2 cellular contexts compared by ENCODE assay signal in genomic region chrX:153549807-153550206, GRCh38.
TF ChIP-seq lines count a peak whose summit lies in the region.

No MANE protein-coding gene starts in this region.

TF ChIP-seq in GM23338, 12 proteins besides CTCF, POLR2A, EP300 and RAD21:
- TF ChIP-seq ZNF331 (CRISPR knock-in tag; IDR thresholded peaks at IDR 0.05; ENCODE audit: low read depth): no peak
- no peak for TF ChIP-seq ZNF114 (CRISPR knock-in tag; IDR thresholded peaks at IDR 0.05)
- TF ChIP-seq REST (IDR thresholded peaks at IDR 0.05; ENCODE audit: unreplicated experiment): no peak
- no peak for TF ChIP-seq ETS1 (IDR thresholded peaks at IDR 0.05)
- no peak for TF ChIP-seq CREB1 (CRISPR knock-in tag; IDR thresholded peaks at IDR 0.05; ENCODE audit: low read depth)
- TF ChIP-seq EZH2phosphoT487 (IDR thresholded peaks at IDR 0.05; ENCODE audit: unreplicated experiment): no peak
- no peak for TF ChIP-seq STAT1 (IDR thresholded peaks at IDR 0.05; ENCODE audit: unreplicated experiment)
- no peak for TF ChIP-seq NANOG (IDR thresholded peaks at IDR 0.05; ENCODE audit: borderline replicate concordance)
- no peak for TF ChIP-seq POLR2AphosphoS5 (IDR thresholded peaks at IDR 0.05; ENCODE audit: low read depth)
- TF ChIP-seq ZNF462 (CRISPR knock-in tag; IDR thresholded peaks at IDR 0.05): no peak
- TF ChIP-seq EZH2 (IDR thresholded peaks at IDR 0.05; ENCODE audit: low read depth, unreplicated experiment): no peak
- no peak for TF ChIP-seq JUNB (IDR thresholded peaks at IDR 0.05; ENCODE audit: unreplicated experiment)

TF ChIP-seq in H1, 55 proteins besides CTCF, POLR2A, EP300 and RAD21:
- TF ChIP-seq EZH2 (IDR thresholded peaks at IDR 0.05; ENCODE audit: low read depth, low read length, severe bottlenecking): no peak
- TF ChIP-seq BRCA1 (IDR thresholded peaks at IDR 0.05; ENCODE audit: low read depth, low read length): no peak
